1 cellular context compared by ENCODE assay signal in genomic region chr22:43012390-43012789, GRCh38.
TF ChIP-seq lines count a peak whose summit lies in the region.

No MANE protein-coding gene starts in this region.

TF ChIP-seq in GM12878, 131 proteins besides CTCF, POLR2A, EP300 and RAD21:
- no peak for TF ChIP-seq ZSCAN29 (IDR thresholded peaks at IDR 0.05)
- no peak for TF ChIP-seq ASH2L (IDR thresholded peaks at IDR 0.05; ENCODE audit: borderline replicate concordance, low read depth)
- no peak for TF ChIP-seq TARDBP (IDR thresholded peaks at IDR 0.05; ENCODE audit: borderline replicate concordance)
- no peak for TF ChIP-seq BCL11A (IDR thresholded peaks at IDR 0.05; ENCODE audit: low read depth, low read length)
- no peak for TF ChIP-seq FOXM1 (IDR thresholded peaks at IDR 0.05; ENCODE audit: low read depth, low read length)
- TF ChIP-seq BHLHE40 (IDR thresholded peaks at IDR 0.05; ENCODE audit: borderline replicate concordance in 1 of 2, low read depth in 2 of 2, low read length in 1 of 2), result no peak
- TF ChIP-seq CREB1 (IDR thresholded peaks at IDR 0.05; ENCODE audit: low read depth), result no peak
- TF ChIP-seq RELA (IDR thresholded peaks at IDR 0.05; ENCODE audit: borderline replicate concordance, partially characterized antibody), result no peak
- TF ChIP-seq ETV6 (conservative IDR thresholded peaks at IDR 0.05 in 1 of 2, IDR thresholded peaks at IDR 0.05 in 1 of 2; ENCODE audit: borderline replicate concordance in 1 of 2, low read depth in 1 of 2), result no peak
- TF ChIP-seq MEF2B (IDR thresholded peaks at IDR 0.05; ENCODE audit: partially characterized antibody, poor library complexity, severe bottlenecking), result no peak
- TF ChIP-seq RFX5 (IDR thresholded peaks at IDR 0.05; ENCODE audit: low read depth, low read length), result no peak
- no peak for TF ChIP-seq POLR2AphosphoS5 (IDR thresholded peaks at IDR 0.05; ENCODE audit: low read length)
- no peak for TF ChIP-seq BRCA1 (IDR thresholded peaks at IDR 0.05; ENCODE audit: low read depth, low read length)
- TF ChIP-seq PBX3 (IDR thresholded peaks at IDR 0.05; ENCODE audit: insufficient replicate concordance, low read depth, low read length), result no peak
- no peak for TF ChIP-seq ATF7 (IDR thresholded peaks at IDR 0.05; ENCODE audit: low read depth)
- TF ChIP-seq, protein P1, sequence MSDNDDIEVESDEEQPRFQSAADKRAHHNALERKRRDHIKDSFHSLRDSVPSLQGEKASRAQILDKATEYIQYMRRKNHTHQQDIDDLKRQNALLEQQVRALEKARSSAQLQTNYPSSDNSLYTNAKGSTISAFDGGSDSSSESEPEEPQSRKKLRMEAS (IDR thresholded peaks at IDR 0.05; ENCODE audit: low read depth, low read length), result no peak
- TF ChIP-seq RBBP5 (conservative IDR thresholded peaks at IDR 0.05), result no peak
- TF ChIP-seq CREM (IDR thresholded peaks at IDR 0.05; ENCODE audit: low read depth), result no peak
- no peak for TF ChIP-seq MYC (IDR thresholded peaks at IDR 0.05; ENCODE audit: insufficient read depth, insufficient read length, insufficient replicate concordance, low read length, severe bottlenecking)
- TF ChIP-seq ZBTB4 (CRISPR knock-in tag; IDR thresholded peaks at IDR 0.05), result no peak
